ENCODE assay signal across 34 cellular contexts in the genomic region with DNA sequence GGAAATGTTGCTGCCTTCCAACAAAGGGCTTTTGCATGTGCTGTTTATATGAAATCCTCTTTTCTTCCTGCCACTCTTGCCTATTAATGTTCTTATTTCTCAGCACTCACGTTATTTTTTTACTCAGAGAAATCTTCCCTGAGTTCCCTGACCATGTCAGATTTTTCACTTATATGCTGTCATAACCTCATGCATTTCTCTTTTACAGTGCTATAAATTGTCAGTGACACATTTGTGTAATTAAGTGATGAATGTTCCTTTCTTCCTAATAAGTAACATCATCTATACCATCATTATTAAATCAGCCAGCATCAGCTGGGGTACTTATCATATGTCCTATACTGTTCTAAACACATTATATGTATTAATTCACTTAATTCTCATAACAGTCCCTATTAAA.
"Had no signal": no experiment of that assay in that cellular context is flagged by ENCODE, and none has a peak within 500 bp of the region (broad histone marks: within the 10 kb centered on the region; RNA-seq: fewer than 3 reads in every experiment).

No MANE protein-coding gene starts in this region.

- H3K9me3 ChIP-seq: MG63 had no signal

- H3K27me3 ChIP-seq: MG63 had no signal

- H3K36me3 ChIP-seq: MG63 had no signal

- H3K27ac ChIP-seq: KMS-11 had no signal

- H3K4me2 ChIP-seq: KMS-11 had no signal

- H3K4me3 ChIP-seq: MG63 had no signal

- DNase-seq: Karpas-422, Kasumi-1, MG63, MM.1S, MV-4-11, NCI-H1048, NCI-H1092, NCI-H1092 treated with DMSO at 0.1 percent for 48 hours, NCI-H1105, NCI-H1105 treated with DMSO at 0.1 percent for 48 hours, NCI-H1417, NCI-H1417 treated with DMSO at 0.1 percent for 48 hours, NCI-H1436, NCI-H1436 treated with DMSO at 0.1 percent for 48 hours, NCI-H146, NCI-H1694, NCI-H1694 treated with DMSO at 0.1 percent for 48 hours, NCI-H187, NCI-H187 treated with DMSO at 0.1 percent for 48 hours, NCI-H1930, NCI-H2029, NCI-H2029 treated with DMSO at 0.1 percent for 48 hours, NCI-H2081, NCI-H2081 treated with DMSO at 0.1 percent for 48 hours, NCI-H2107, NCI-H2171, NCI-H2171 treated with DMSO at 0.1 percent for 48 hours, NCI-H2227 treated with DMSO at 0.1 percent for 48 hours, NCI-H226, NCI-H345, NCI-H446, NCI-H446 treated with DMSO at 0.1 percent for 48 hours, NCI-H510A had no signal

- H3K9ac ChIP-seq: KMS-11 had no signal
